21 cellular contexts compared by ENCODE assay signal in the genomic region with DNA sequence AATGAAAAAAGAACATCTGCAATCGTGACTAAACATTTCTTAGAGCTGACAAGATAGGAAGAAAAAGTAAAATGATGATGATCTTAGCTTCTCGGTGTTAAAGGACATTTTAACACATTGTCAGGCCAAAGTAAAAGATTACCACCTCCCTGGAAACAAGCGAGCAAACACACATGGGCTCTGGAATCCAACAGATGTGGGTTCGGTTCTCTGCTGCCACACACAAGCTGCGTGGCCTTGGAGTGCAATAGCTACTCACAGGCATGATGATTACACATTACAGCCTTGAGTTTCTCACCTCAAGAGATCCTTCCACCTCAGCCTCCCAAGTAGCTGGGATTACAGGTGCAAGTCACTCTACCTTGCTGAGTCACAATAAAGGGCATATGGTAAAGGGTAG.
"Had no signal": no experiment of that assay in that cellular context is flagged by ENCODE, and none has a peak within 500 bp of the region (broad histone marks: within the 10 kb centered on the region; RNA-seq: fewer than 3 reads in every experiment).

No MANE protein-coding gene starts in this region.

- H3K79me2 ChIP-seq: parathyroid adenoma had no signal

- H3K9me3 Mint-ChIP-seq: naive B cell; nephron progenitor cell; stimulated activated memory B cell treated with anti-CD40 and anti-IgM and Interleukin-4, amounts not matched to agents 10 μg/mL and 1 μg/mL and 100 μg/mL, for 72 hours; stimulated activated naive CD8-positive, alpha-beta T cell treated with anti-CD3 and anti-CD28 coated beads, Interleukin-15, Interleukin-2, amounts not matched to agents 100 ng/mL and 50 ng/mL, for 24 hours had no signal

- H3K4me1 ChIP-seq: esophagus squamous epithelium, parathyroid adenoma, prostate gland, right lobe of liver, tibial artery, upper lobe of left lung, uterus had no signal

- H3K4me3 Mint-ChIP-seq: naive B cell; nephron progenitor cell; stimulated activated memory B cell treated with anti-CD40 and anti-IgM and Interleukin-4, amounts not matched to agents 10 μg/mL and 1 μg/mL and 100 μg/mL, for 72 hours; stimulated activated naive CD8-positive, alpha-beta T cell treated with anti-CD3 and anti-CD28 coated beads, Interleukin-15, Interleukin-2, amounts not matched to agents 100 ng/mL and 50 ng/mL, for 24 hours had no signal

- H3K27me3 Mint-ChIP-seq: stimulated activated naive CD8-positive, alpha-beta T cell treated with anti-CD3 and anti-CD28 coated beads, Interleukin-15, Interleukin-2, amounts not matched to agents 100 ng/mL and 50 ng/mL, for 24 hours had no signal

- H3K4me3 ChIP-seq: esophagus squamous epithelium, prostate gland, right lobe of liver, spleen, tibial artery, upper lobe of left lung, uterus had no signal

- H3K27ac ChIP-seq: esophagus squamous epithelium, parathyroid adenoma, prostate gland, right lobe of liver, spleen, tibial artery, upper lobe of left lung, uterus had no signal

- H3K9me3 ChIP-seq: esophagus squamous epithelium, prostate gland, right lobe of liver, spleen, tibial artery, upper lobe of left lung, uterus had no signal

- H3K27ac Mint-ChIP-seq: nephron progenitor cell; stimulated activated memory B cell treated with anti-CD40 and anti-IgM and Interleukin-4, amounts not matched to agents 10 μg/mL and 1 μg/mL and 100 μg/mL, for 72 hours; stimulated activated naive CD8-positive, alpha-beta T cell treated with anti-CD3 and anti-CD28 coated beads, Interleukin-15, Interleukin-2, amounts not matched to agents 100 ng/mL and 50 ng/mL, for 24 hours had no signal

- H2AFZ ChIP-seq: parathyroid adenoma had no signal

- H3K4me1 Mint-ChIP-seq: naive B cell; nephron progenitor cell; stimulated activated memory B cell treated with anti-CD40 and anti-IgM and Interleukin-4, amounts not matched to agents 10 μg/mL and 1 μg/mL and 100 μg/mL, for 72 hours had no signal

- H3K9ac ChIP-seq: parathyroid adenoma had no signal

- DNase-seq: esophagus squamous epithelium; foreskin fibroblast; hypothalamus; kidney glomerular epithelial cell; mesendoderm; naive B cell; nephron progenitor cell; retina; right lobe of liver; spleen; stimulated activated CD4-positive, alpha-beta T cell treated with anti-CD3 and anti-CD28 coated beads, Interleukin-15, amount 100 ng/mL, for 24 hours; stimulated activated CD4-positive, alpha-beta T cell treated with anti-CD3 and anti-CD28 coated beads, Interleukin-1b, Interleukin-23, amount 100 ng/mL, for 48 hours; stimulated activated CD4-positive, alpha-beta T cell treated with anti-CD3 and anti-CD28 coated beads, Interleukin-4, amount 100 ng/mL, for 24 hours; tibial artery; upper lobe of left lung; uterus had no signal

- H3K36me3 Mint-ChIP-seq: naive B cell; stimulated activated memory B cell treated with anti-CD40 and anti-IgM and Interleukin-4, amounts not matched to agents 10 μg/mL and 1 μg/mL and 100 μg/mL, for 72 hours had no signal

- H3K36me3 ChIP-seq: prostate gland, right lobe of liver, uterus had no signal

- ATAC-seq: right lobe of liver; stimulated activated memory B cell treated with anti-CD40 and anti-IgM and Interleukin-4, amounts not matched to agents 10 μg/mL and 1 μg/mL and 100 μg/mL, for 72 hours had no signal

- H3K27me3 ChIP-seq: esophagus squamous epithelium, right lobe of liver, tibial artery, upper lobe of left lung, uterus had no signal

- FAIRE-seq: islet of Langerhans had no signal
